12 cellular contexts compared by ENCODE assay signal in the genomic region with DNA sequence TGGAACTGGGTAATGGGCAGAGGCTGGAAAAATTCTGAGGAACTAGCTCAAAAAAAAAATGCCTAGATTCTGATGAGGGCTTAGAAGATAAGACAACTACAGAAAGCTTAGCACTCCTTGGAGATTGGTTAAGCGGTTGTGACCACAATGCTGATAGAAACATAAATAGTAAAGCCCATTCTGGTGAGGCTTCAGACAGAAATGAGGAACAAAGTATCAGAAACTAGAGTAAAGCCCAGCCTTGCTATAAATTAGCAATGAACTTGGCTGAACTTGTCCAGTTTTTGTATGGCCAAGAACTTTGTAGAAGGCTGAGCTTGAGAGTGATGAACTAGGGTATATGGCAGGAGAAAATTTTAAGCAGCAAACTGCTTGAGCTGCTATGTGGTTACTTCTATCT. TPM values are rescaled to one million over a fixed set of nuclear protein-coding genes. Genes with fewer than 3 reads are reported as not detected.
DNase-seq lines count a peak whose midpoint lies in the region; ATAC-seq, FAIRE-seq and TF ChIP-seq lines count a peak whose summit lies in the region.
"Had no signal": no experiment of that assay in that cellular context is flagged by ENCODE, and none has a peak within 500 bp of the region (broad histone marks: within the 10 kb centered on the region; RNA-seq: fewer than 3 reads in every experiment).

No MANE protein-coding gene starts in this region.

- no peak for TF ChIP-seq CTCF in kidney (IDR thresholded peaks at IDR 0.05; ENCODE audit: borderline replicate concordance, extremely low read depth, insufficient read depth)

- no peak for FAIRE-seq in kidney (lab: Jason Lieb, UNC)

- no peaks in the 10 kb centered on the region for H3K9me3 ChIP-seq in kidney (ENCODE audit: control insufficient read depth in 1 of 2, low read length in 2 of 2)
- H3K9me3 ChIP-seq: body of pancreas, right atrium auricular region had no signal

- peaks cover 26 to 53% of the 10 kb centered on the region in 2 donors for H3K36me3 ChIP-seq in kidney (ENCODE audit: control insufficient read depth in 1 of 2, insufficient read depth in 2 of 2, low read length in 2 of 2)

- no peak overlapping the region for H3K4me3 ChIP-seq in kidney (ENCODE audit: low read length in 2 of 2)
- H3K4me3 ChIP-seq: body of pancreas, right atrium auricular region had no signal

- no peak overlapping the region for H3K27ac ChIP-seq in kidney (ENCODE audit: low read depth in 2 of 2, low read length in 2 of 2)
- H3K27ac ChIP-seq: body of pancreas, right atrium auricular region, RWPE1 had no signal

- H3K4me1 ChIP-seq in kidney (ENCODE audit: control insufficient read depth in 1 of 2, insufficient read depth in 1 of 2, low read depth in 1 of 2, low read length in 2 of 2): no peaks in the 10 kb centered on the region
- H3K4me1 ChIP-seq: body of pancreas, right atrium auricular region had no signal

- peak; percentile 69 for ATAC-seq in GM18520 (IDR thresholded peaks at IDR 0.05; ENCODE audit: unreplicated experiment)
- peak; percentile 89 for ATAC-seq in GM21717 (IDR thresholded peaks at IDR 0.05; ENCODE audit: unreplicated experiment)
- ATAC-seq in HG03354 (IDR thresholded peaks at IDR 0.05; ENCODE audit: poor library complexity, severe bottlenecking, unreplicated experiment): peak; percentile 95
- ATAC-seq: body of pancreas had no signal

- intact Hi-C loops in kidney (cut with DNase I): no loop called here

- DNase-seq in amniotic epithelial cell (ENCODE audit: low read depth): peak; percentile 68
- no peak for DNase-seq in DMS153 (lab: John Stamatoyannopoulos, UW)
- no peak for DNase-seq in kidney
- DNase-seq in NCI-H226: no peak
- no peak for DNase-seq in DMS114 treated with DMSO at 0.1 percent for 48 hours (lab: John Stamatoyannopoulos, UW; ENCODE audit: unreplicated experiment)
- DNase-seq: activated CD4-positive, alpha-beta memory T cell treated with anti-CD3 and anti-CD28 coated beads, Interleukin-2, amount 10 ng/mL, durations not matched to agents 7 days and 5 days; body of pancreas had no signal

- no peak overlapping the region for H3K9ac ChIP-seq in kidney (ENCODE audit: low read length in 2 of 2)

RNA-seq across cellular contexts. Expression of gene GOLGB1, which starts 25.4 kb away (rescaled TPM):
- 79.7 TPM for total RNA-seq in kidney
- polyA plus RNA-seq in kidney (ENCODE audit: insufficient read depth, low read depth, low replicate concordance): 26.8 TPM
